In genomic region chr3:195259146-195259563, GRCh38 we compare ENCODE assay signal across 8 cellular contexts. TPM values are rescaled to one million over a fixed set of nuclear protein-coding genes. Genes with fewer than 3 reads are reported as not detected.
DNase-seq lines count a peak whose midpoint lies in the region; ATAC-seq and TF ChIP-seq lines count a peak whose summit lies in the region.

No MANE protein-coding gene starts in this region.

- TF ChIP-seq CTCF in WERI-Rb-1 (IDR thresholded peaks at IDR 0.05; ENCODE audit: low read depth, low read length): no peak
- no peak for TF ChIP-seq CTCF in gastroesophageal sphincter (IDR thresholded peaks at IDR 0.05)
- no peak for TF ChIP-seq CTCF in GM10266 (IDR thresholded peaks at IDR 0.05; ENCODE audit: control insufficient read depth, insufficient read depth, low read depth, missing control alignments)
- TF ChIP-seq CTCF in GM13976 (IDR thresholded peaks at IDR 0.05; ENCODE audit: borderline replicate concordance, control extremely low read depth, extremely low read depth, insufficient read depth, missing control alignments): no peak

- no peak for TF ChIP-seq POLR2A in gastroesophageal sphincter (IDR thresholded peaks at IDR 0.05)

- H3K9me3 Mint-ChIP-seq in CD4-positive, CD25-positive, alpha-beta regulatory T cell: no peaks in the 10 kb centered on the region

- no peak for TF ChIP-seq EP300 in gastroesophageal sphincter (IDR thresholded peaks at IDR 0.05)

- peak overlapping the region; percentile 92 for H3K27ac ChIP-seq in CD4-positive, CD25-positive, alpha-beta regulatory T cell (ENCODE audit: insufficient read depth, low read length, poor library complexity, severe bottlenecking)
- peak overlapping the region; percentile 89 for H3K27ac ChIP-seq in WERI-Rb-1
- H3K27ac ChIP-seq in gastroesophageal sphincter: peak overlapping the region; percentile 73 to 97 (median 96)

- ATAC-seq in CD4-positive, CD25-positive, alpha-beta regulatory T cell (ENCODE audit: low read depth in 2 of 2): no peak
- ATAC-seq in gastroesophageal sphincter: no peak
- peak; percentile 16 for ATAC-seq in sciatic nerve

- H3K27ac Mint-ChIP-seq in CD4-positive, CD25-positive, alpha-beta regulatory T cell: peak overlapping the region; percentile 83 to 95 (median 84)

- in situ Hi-C loops in GM13976 (cut with MboI; ENCODE audit: low sequenced_read_pairs, unreplicated experiment): loop anchor here (10.0 kb wide), 1 partner anchor 124 kb away; no protein-coding TSS in a partner anchor

- peaks cover 0 to 34% (median 20%) of the 10 kb centered on the region in 4 donors for H3K4me1 Mint-ChIP-seq in CD4-positive, CD25-positive, alpha-beta regulatory T cell

- peak overlapping the region; percentile 72 to 95 (median 80) for H3K4me3 Mint-ChIP-seq in CD4-positive, CD25-positive, alpha-beta regulatory T cell

- peak in 2 of 3 donors; percentile 30 to 49 for DNase-seq in CD4-positive, CD25-positive, alpha-beta regulatory T cell
- DNase-seq in HCEC 1CT (peak; percentile 28), WERI-Rb-1 (no peak), sciatic nerve (ENCODE audit: low spot score) (no peak), GM10266 (ENCODE audit: extremely low spot score) (no peak), GM19238 (ENCODE audit: insufficient read length, low spot score) (no peak), GM13976 (ENCODE audit: low spot score) (no peak)

- WGBS in gastroesophageal sphincter (ENCODE audit: low coverage in 1 of 2), 2 donors: 60% methylated on average over 1 of the region's 12 CpGs; no CpG with 5 or more reads in 1 of the 2 donors

- no peaks in the 10 kb centered on the region for H3K27me3 ChIP-seq in CD4-positive, CD25-positive, alpha-beta regulatory T cell (ENCODE audit: control insufficient read depth, insufficient read depth, low read length)
- H3K27me3 ChIP-seq in WERI-Rb-1 (ENCODE audit: insufficient read depth, low read depth, severe bottlenecking) (no peaks in the 10 kb centered on the region), gastroesophageal sphincter (no peaks in the 10 kb centered on the region)

- H3K9me3 ChIP-seq in CD4-positive, CD25-positive, alpha-beta regulatory T cell (ENCODE audit: control insufficient read depth in 2 of 2, low read length in 2 of 2): no peaks in the 10 kb centered on the region
- no peaks in the 10 kb centered on the region for H3K9me3 ChIP-seq in WERI-Rb-1 (ENCODE audit: severe bottlenecking)
- H3K9me3 ChIP-seq in gastroesophageal sphincter: no peaks in the 10 kb centered on the region

- H3K27me3 Mint-ChIP-seq in CD4-positive, CD25-positive, alpha-beta regulatory T cell: no peaks in the 10 kb centered on the region

- H3K4me3 ChIP-seq in CD4-positive, CD25-positive, alpha-beta regulatory T cell (ENCODE audit: low read depth, low read length): no peak overlapping the region
- H3K4me3 ChIP-seq in WERI-Rb-1 (ENCODE audit: low read depth, low read length): peak overlapping the region; percentile 50
- H3K4me3 ChIP-seq in gastroesophageal sphincter: peak overlapping the region; percentile 39 to 71

- H3K36me3 ChIP-seq in CD4-positive, CD25-positive, alpha-beta regulatory T cell (ENCODE audit: control insufficient read depth, insufficient read depth, low read length): no peaks in the 10 kb centered on the region
- H3K36me3 ChIP-seq in WERI-Rb-1: no peaks in the 10 kb centered on the region
- peaks cover 0 to 12% of the 10 kb centered on the region in 2 donors for H3K36me3 ChIP-seq in gastroesophageal sphincter

- intact Hi-C loops in sciatic nerve (cut with DNase I): loop anchor here (5.0 to 10.0 kb wide), 3 partner anchors 144 to 587 kb away; partner anchors contain the start of genes FAM43A and LSG1

- peaks cover under 1% of the 10 kb centered on the region for H3K36me3 Mint-ChIP-seq in CD4-positive, CD25-positive, alpha-beta regulatory T cell

- peaks cover 28% of the 10 kb centered on the region for H3K4me1 ChIP-seq in CD4-positive, CD25-positive, alpha-beta regulatory T cell (ENCODE audit: control insufficient read depth, insufficient read depth, low read length, poor library complexity, severe bottlenecking)
- peaks cover 4 to 41% (median 19%) of the 10 kb centered on the region in 3 donors for H3K4me1 ChIP-seq in gastroesophageal sphincter

RNA-seq across cellular contexts. Expression of gene XXYLT1, which starts 11.8 kb away (rescaled TPM):
- total RNA-seq in CD4-positive, CD25-positive, alpha-beta regulatory T cell: 6.4 TPM
- polyA plus RNA-seq in CD4-positive, CD25-positive, alpha-beta regulatory T cell: 1 to 10 TPM; 3.9 to 5.9 (median 4.8) TPM
- total RNA-seq in gastroesophageal sphincter (10 to 100 TPM; 10.1 to 14.0 (median 12.5) TPM), sciatic nerve (11.0 TPM)

Comparison
In these comparisons a context has a peak if more than half of its experiments do, and no peak if none do; other contexts are left out.
1. DNase-seq: peak in CD4-positive, CD25-positive, alpha-beta regulatory T cell (2 of 3) and HCEC 1CT (single experiment); none in WERI-Rb-1 (single experiment), sciatic nerve (single experiment), GM10266 (single experiment), GM19238 (single experiment) and GM13976 (single experiment).
2. Peak in every context shown above with its lines, with median percentiles within 50 percentile points of each other: H3K27ac ChIP-seq.